ENCODE assay signal across 16 cellular contexts in the genomic region with DNA sequence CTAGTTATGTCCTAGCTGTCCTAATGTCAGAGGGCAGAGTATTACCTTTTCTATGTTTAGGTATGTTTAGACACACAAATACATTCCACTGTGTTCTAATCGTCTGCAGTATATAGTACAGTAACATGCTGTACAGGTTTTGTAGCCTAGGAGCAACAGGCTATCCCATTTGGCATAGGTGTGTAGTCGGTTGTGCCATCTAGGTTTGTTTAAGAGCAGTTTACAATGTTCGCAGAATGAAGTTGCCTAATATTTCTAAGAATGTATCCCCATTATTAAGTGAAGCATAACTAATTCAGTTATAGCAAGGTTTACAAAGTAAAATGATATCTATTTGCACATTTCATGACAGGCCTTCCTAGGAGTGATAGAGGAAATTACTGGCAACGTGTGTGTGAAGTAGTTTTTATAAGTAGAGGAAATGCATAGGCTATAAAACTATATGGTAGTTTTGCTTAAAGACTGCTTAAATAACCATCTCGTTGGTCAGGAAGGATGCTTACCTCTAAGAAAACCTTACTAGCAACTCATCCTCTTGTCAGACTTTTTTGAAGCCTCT. TPM values are rescaled to one million over a fixed set of nuclear protein-coding genes. Genes with fewer than 3 reads are reported as not detected.
DNase-seq lines count a peak whose midpoint lies in the region; ATAC-seq, FAIRE-seq and TF ChIP-seq lines count a peak whose summit lies in the region.
"Had no signal": no experiment of that assay in that cellular context is flagged by ENCODE, and none has a peak within 500 bp of the region (broad histone marks: within the 10 kb centered on the region; RNA-seq: fewer than 3 reads in every experiment).

No MANE protein-coding gene starts in this region.

- TF ChIP-seq POLR2A in GM12878 (IDR thresholded peaks at IDR 0.05; ENCODE audit: low read depth, low read length) = no peak

- H4K20me1 ChIP-seq in GM12878 (ENCODE audit: control insufficient read depth, insufficient read depth) = no peaks in the 10 kb centered on the region
- H4K20me1 ChIP-seq: BLaER1 had no signal

- CTCF ChIA-PET in activated naive CD4-positive, alpha-beta T cell treated with anti-CD3 and anti-CD28 coated beads for 36 hours (lab: Charles Lee) = interaction anchor here (2.0 to 3.2 kb wide), 2 partner anchors 65 kb away, joined by 14 to 18 read pairs; no protein-coding TSS in a partner anchor
- CTCF ChIA-PET in GM12878 (lab: Yijun Ruan, JAX) = interaction anchor here (4.1 to 14.2 kb wide), 2 partner anchors 18 to 66 kb away, joined by 39 to 185 read pairs; no protein-coding TSS in a partner anchor

- no TSS peak for BruUV-seq in GM12878 (replicated peaks; lab: Mats Ljungman, UMichigan)

- intact Hi-C loops in activated naive CD4-positive, alpha-beta T cell treated with anti-CD3 and anti-CD28 coated beads for 36 hours (cut with micrococcal nuclease) = no loop called here
- intact Hi-C loops in GM12878 (cut with micrococcal nuclease; ENCODE audit: unreplicated experiment) = no loop called here

- H3K4me1 ChIP-seq in GM12878 (ENCODE audit: control insufficient read depth, insufficient read depth, low read length) = peaks cover 22% of the 10 kb centered on the region

- FAIRE-seq in GM12878 (lab: Jason Lieb, UNC) = no peak

- RAD21 ChIA-PET in GM12878 (lab: Charles Lee; ENCODE audit: unreplicated experiment) = interaction anchor here (1.0 to 12.2 kb wide), 5 partner anchors 18 to 87 kb away, joined by 5 to 201 read pairs (median 16); no protein-coding TSS in a partner anchor

- H3K4me1 Mint-ChIP-seq in activated naive CD4-positive, alpha-beta T cell treated with anti-CD3 and anti-CD28 coated beads for 36 hours (ENCODE audit: low read depth) = peaks cover 54% of the 10 kb centered on the region
- peaks cover 74% of the 10 kb centered on the region for H3K4me1 Mint-ChIP-seq in stimulated activated naive CD8-positive, alpha-beta T cell treated with anti-CD3 and anti-CD28 coated beads, Interleukin-15, amount 100 ng/mL, for 72 hours

- TF ChIP-seq CTCF in GM12878 (IDR thresholded peaks at IDR 0.05 in 2 of 3, conservative IDR thresholded peaks at IDR 0.05 in 1 of 3; ENCODE audit: control insufficient read depth in 2 of 3, extremely low read depth in 1 of 3, insufficient read depth in 1 of 3, low read depth in 3 of 3, low read length in 3 of 3) = no peak

- no peak for TF ChIP-seq RAD21 in GM12878 (IDR thresholded peaks at IDR 0.05; ENCODE audit: insufficient read depth, low read depth, low read length)

- no peak for TF ChIP-seq EP300 in GM12878 (IDR thresholded peaks at IDR 0.05; ENCODE audit: borderline replicate concordance in 1 of 2, control insufficient read depth in 1 of 2, low read depth in 2 of 2, low read length in 2 of 2)

- POLR2A ChIA-PET in GM12878 (lab: Charles Lee) = interaction anchor here (0.5 to 3.9 kb wide), 6 partner anchors 15 to 65 kb away, joined by 4 to 29 read pairs (median 4); no protein-coding TSS in a partner anchor

- 35% methylated on average over 5 of the region's 5 CpGs for WGBS in GM12878 (ENCODE audit: insufficient coverage, insufficient replicate concordance, low lambda C conversion rate, missing lambda C conversion rate)

- H3K9me3 Mint-ChIP-seq in activated naive CD4-positive, alpha-beta T cell treated with anti-CD3 and anti-CD28 coated beads for 36 hours = no peaks in the 10 kb centered on the region
- no peaks in the 10 kb centered on the region for H3K9me3 Mint-ChIP-seq in stimulated activated naive CD8-positive, alpha-beta T cell treated with anti-CD3 and anti-CD28 coated beads, Interleukin-15, amount 100 ng/mL, for 72 hours

- H3K4me2 ChIP-seq in GM12878 (ENCODE audit: control insufficient read depth, insufficient read depth) = peak overlapping the region; percentile 58
- H3K4me2 ChIP-seq: BLaER1 had no signal

- no peaks in the 10 kb centered on the region for H3K9me3 ChIP-seq in GM12878 (replicated peaks; ENCODE audit: control insufficient read depth, insufficient read depth, low read length)
- H3K9me3 ChIP-seq: BLaER1 had no signal

- H3K27me3 Mint-ChIP-seq in activated naive CD4-positive, alpha-beta T cell treated with anti-CD3 and anti-CD28 coated beads for 36 hours (ENCODE audit: low read depth) = no peaks in the 10 kb centered on the region
- no peaks in the 10 kb centered on the region for H3K27me3 Mint-ChIP-seq in stimulated activated naive CD8-positive, alpha-beta T cell treated with anti-CD3 and anti-CD28 coated beads, Interleukin-15, amount 100 ng/mL, for 72 hours

- SMC1A ChIA-PET in GM12878 (lab: Charles Lee; ENCODE audit: uncharacterized antibody, unreplicated experiment) = interaction anchor here (1.1 to 5.7 kb wide), 6 partner anchors 19 to 90 kb away, joined by 3 to 50 read pairs (median 4); a partner anchor contains a TSS

- no peak overlapping the region for H2AFZ ChIP-seq in GM12878 (ENCODE audit: control insufficient read depth, low read depth, low read length)

- H3K36me3 Mint-ChIP-seq in activated naive CD4-positive, alpha-beta T cell treated with anti-CD3 and anti-CD28 coated beads for 36 hours (ENCODE audit: low read depth) = peaks cover 19% of the 10 kb centered on the region

- ATAC-seq in GM12878 = 0 out of 3 replicates have a peak, but pooled peaks have one; percentile 1
- no peak for ATAC-seq in stimulated activated naive CD8-positive, alpha-beta T cell treated with anti-CD3 and anti-CD28 coated beads, Interleukin-15, amount 100 ng/mL, for 72 hours
- no peak for ATAC-seq in HG03175 (IDR thresholded peaks at IDR 0.05; ENCODE audit: unreplicated experiment)
- no peak for ATAC-seq in GM18867 (IDR thresholded peaks at IDR 0.05; ENCODE audit: unreplicated experiment)

- peak overlapping the region; percentile 6 for H3K4me3 Mint-ChIP-seq in activated naive CD4-positive, alpha-beta T cell treated with anti-CD3 and anti-CD28 coated beads for 36 hours
- H3K4me3 Mint-ChIP-seq in stimulated activated naive CD8-positive, alpha-beta T cell treated with anti-CD3 and anti-CD28 coated beads, Interleukin-15, amount 100 ng/mL, for 72 hours = peak overlapping the region; percentile 53 to 78

- DNase-seq in activated naive CD4-positive, alpha-beta T cell treated with anti-CD3 and anti-CD28 coated beads for 36 hours = no peak
- DNase-seq in activated naive CD4-positive, alpha-beta T cell (lab: John Stamatoyannopoulos, UW) = no peak
- DNase-seq in NAMALWA (ENCODE audit: low spot score) (peak; percentile 19), GM12878 (ENCODE audit: low read depth, low spot score) (no peak)
- no peak for DNase-seq in stimulated activated naive CD8-positive, alpha-beta T cell treated with anti-CD3 and anti-CD28 coated beads, Interleukin-15, amount 100 ng/mL, for 72 hours
- no peak for DNase-seq in stimulated activated CD4-positive, alpha-beta T cell treated with anti-CD3 and anti-CD28 coated beads, Interleukin-1b, Interleukin-23, amount 100 ng/mL, for 48 hours
- DNase-seq: activated effector memory CD4-positive, alpha-beta T cell treated with Interleukin-2 at 50 U/mL for 16 hours; mesenchymal stem cell; MM.1S; NCI-H2227 treated with DMSO at 0.1 percent for 48 hours; stimulated activated CD4-positive, alpha-beta T cell treated with anti-CD3 and anti-CD28 coated beads, Interleukin-15, amount 100 ng/mL, for 24 hours; stimulated activated CD8-positive, alpha-beta memory T cell treated with anti-CD3 and anti-CD28 coated beads, Interleukin-4, amount 100 ng/mL, for 48 hours had no signal

- H3K36me3 ChIP-seq in GM12878 (ENCODE audit: control insufficient read depth in 2 of 2, insufficient read depth in 2 of 2, low read length in 1 of 2) = no peaks in the 10 kb centered on the region
- H3K36me3 ChIP-seq: BLaER1 had no signal

- H3K9ac ChIP-seq in GM12878 (ENCODE audit: control insufficient read depth, insufficient read depth, low read length) = peak overlapping the region; percentile 100
- H3K9ac ChIP-seq: BLaER1 had no signal

- no peaks in the 10 kb centered on the region for H3K27me3 ChIP-seq in GM12878 (replicated peaks in 1 of 2; ENCODE audit: control insufficient read depth in 2 of 2, insufficient read depth in 2 of 2, low read length in 1 of 2)
- H3K27me3 ChIP-seq: BLaER1 had no signal

- H3K27ac ChIP-seq in GM12878 (ENCODE audit: control insufficient read depth, insufficient read depth) = peak overlapping the region; percentile 99
- H3K27ac ChIP-seq: BLaER1, HL-60 had no signal

- in situ Hi-C loops in GM12878 (cut with MboI) = no loop called here

- peak overlapping the region; percentile 56 for H3K4me3 ChIP-seq in GM12878
- H3K4me3 ChIP-seq: BLaER1 had no signal

- H3K27ac Mint-ChIP-seq in activated naive CD4-positive, alpha-beta T cell treated with anti-CD3 and anti-CD28 coated beads for 36 hours = no peak overlapping the region
- H3K27ac Mint-ChIP-seq in stimulated activated naive CD8-positive, alpha-beta T cell treated with anti-CD3 and anti-CD28 coated beads, Interleukin-15, amount 100 ng/mL, for 72 hours = peak overlapping the region in 1 of 2 donors; percentile 63

- H3K79me2 ChIP-seq in GM12878 (ENCODE audit: control insufficient read depth, insufficient read depth, low read length) = peaks cover 77% of the 10 kb centered on the region

RNA-seq across cellular contexts. Expression of a gene that starts 4.0 kb away (rescaled TPM):
- total RNA-seq in activated naive CD4-positive, alpha-beta T cell treated with anti-CD3 and anti-CD28 coated beads for 36 hours = 100 to 1,000 TPM; 107 to 111 TPM
- total RNA-seq in GM12878 (2013; cell fraction: nucleolus; rRNA removed) = 48.2 and 52.6 TPM in 2 replicates
- total RNA-seq in GM12878 (2014; rRNA removed) (57.0 and 70.6 TPM in 2 replicates), GM12878 (2014; rRNA removed; fragmentation: Illumina TruSeq; extraction: Trizol) (57.6 and 58.5 TPM in 2 replicates), GM12878 (2021) (50.5 and 51.3 TPM in 2 replicates)
- 28.8 TPM for polyA plus RNA-seq in GM12878 (2011; ENCODE audit: low read depth)
- polyA plus RNA-seq in GM12878 (2011; rRNA removed) (70.6 and 82.5 TPM in 2 replicates), GM12878 (2014; fragmentation: Illumina TruSeq; extraction: Trizol) (59.7 and 59.9 TPM in 2 replicates), GM12878 (2014; fragmentation: Nextera tagmentation; extraction: Ambion mirVana) (10 to 100 TPM; 64.2 to 70.7 TPM), GM12878 (2014; rRNA removed) (78.5 and 82.9 TPM in 2 replicates), GM12878 (2016; fragmentation: Nextera tagmentation; extraction: Ambion mirVana) (100 to 1,000 TPM; 100 to 115 TPM)
- 46.0 and 56.9 TPM in 2 replicates for polyA plus RNA-seq in GM12878 (2011; cell fraction: cytosol; rRNA removed)
- polyA plus RNA-seq in GM12878 (2011; cell fraction: nucleus; rRNA removed) = 27.6 and 29.1 TPM in 2 replicates
- 35.8 and 39.6 TPM in 2 replicates for polyA plus RNA-seq in GM12878 (2012)
- polyA minus RNA-seq in GM12878 (2011; rRNA and poly(A)+ RNA removed) = 35.8 and 46.9 TPM in 2 replicates
- polyA minus RNA-seq in GM12878 (2011; cell fraction: cytosol; rRNA and poly(A)+ RNA removed) = 11.2 and 18.3 TPM in 2 replicates
- 15.2 and 25.0 TPM in 2 replicates for polyA minus RNA-seq in GM12878 (2011; cell fraction: nucleus; rRNA and poly(A)+ RNA removed)

RNA-seq across cellular contexts. Expression of a gene that starts 40.5 kb away (rescaled TPM):
- 10 to 100 TPM; 35.3 to 36.9 TPM for total RNA-seq in activated naive CD4-positive, alpha-beta T cell treated with anti-CD3 and anti-CD28 coated beads for 36 hours
- 25.8 and 29.0 TPM in 2 replicates for total RNA-seq in GM12878 (2013; cell fraction: nucleolus; rRNA removed)
- 15.6 and 20.2 TPM in 2 replicates for total RNA-seq in GM12878 (2014; rRNA removed)
- total RNA-seq in GM12878 (2014; rRNA removed; fragmentation: Illumina TruSeq; extraction: Trizol) = 29.5 and 31.9 TPM in 2 replicates
- total RNA-seq in GM12878 (2021) = 31.3 and 34.5 TPM in 2 replicates
- 8.6 TPM for polyA plus RNA-seq in GM12878 (2011; ENCODE audit: low read depth)
- 34.7 and 71.2 TPM in 2 replicates for polyA plus RNA-seq in GM12878 (2011; rRNA removed)
- polyA plus RNA-seq in GM12878 (2011; cell fraction: cytosol; rRNA removed) = 11.0 and 11.5 TPM in 2 replicates
- 10.6 and 12.5 TPM in 2 replicates for polyA plus RNA-seq in GM12878 (2011; cell fraction: nucleus; rRNA removed)
- polyA plus RNA-seq in GM12878 (2012) = 11.8 and 18.2 TPM in 2 replicates
- polyA plus RNA-seq in GM12878 (2014; fragmentation: Illumina TruSeq; extraction: Trizol) = 35.3 and 46.3 TPM in 2 replicates
- 10 to 100 TPM; 11.9 to 12.7 TPM for polyA plus RNA-seq in GM12878 (2014; fragmentation: Nextera tagmentation; extraction: Ambion mirVana)
- polyA plus RNA-seq in GM12878 (2014; rRNA removed) = 18.1 and 25.6 TPM in 2 replicates
- polyA plus RNA-seq in GM12878 (2016; fragmentation: Nextera tagmentation; extraction: Ambion mirVana) = 10 to 100 TPM; 51.6 to 56.5 TPM
- polyA minus RNA-seq in GM12878 (2011; rRNA and poly(A)+ RNA removed) = 17.7 and 26.9 TPM in 2 replicates
- 12.4 and 13.1 TPM in 2 replicates for polyA minus RNA-seq in GM12878 (2011; cell fraction: cytosol; rRNA and poly(A)+ RNA removed)
- polyA minus RNA-seq in GM12878 (2011; cell fraction: nucleus; rRNA and poly(A)+ RNA removed) = 7.1 and 13.9 TPM in 2 replicates
